In genomic region chr2:178718283-178718682, GRCh38 we compare ENCODE assay signal across 15 cellular contexts.
"Had no signal": no experiment of that assay in that cellular context is flagged by ENCODE, and none has a peak within 500 bp of the region (broad histone marks: within the 10 kb centered on the region; RNA-seq: fewer than 3 reads in every experiment).

No MANE protein-coding gene starts in this region.

- DNase-seq: activated CD4-positive, alpha-beta T cell treated with anti-CD3 and anti-CD28 coated beads, Interleukin-2, amount 50 U/mL, for 1 hour; activated naive CD4-positive, alpha-beta T cell; activated naive CD8-positive, alpha-beta T cell treated with anti-CD3 and anti-CD28 coated beads, Interleukin-2, amount 10 ng/mL, durations not matched to agents 7 days and 5 days; brain microvascular endothelial cell; erythroblast; heart right ventricle; left cardiac atrium; midbrain; pancreas; stimulated activated CD4-positive, alpha-beta T cell treated with anti-CD3 and anti-CD28 coated beads, Interleukin-2, amount 100 ng/mL, for 48 hours; T-helper 9 cell; thyroid gland had no signal

- H3K27ac ChIP-seq: brain microvascular endothelial cell, gastroesophageal sphincter, neural progenitor cell, pancreas, thyroid gland had no signal

- H3K4me3 ChIP-seq: gastroesophageal sphincter, heart right ventricle, neural progenitor cell, pancreas, thyroid gland had no signal

- FAIRE-seq: pancreas had no signal

- ATAC-seq: gastroesophageal sphincter; pancreas; stimulated activated memory B cell treated with anti-CD40 and anti-IgM and Interleukin-4, amounts not matched to agents 10 μg/mL and 1 μg/mL and 100 μg/mL, for 72 hours had no signal

- H2AFZ ChIP-seq: neural progenitor cell had no signal

- H3K9me3 ChIP-seq: heart right ventricle, pancreas, thyroid gland had no signal

- H3K4me1 ChIP-seq: gastroesophageal sphincter, neural progenitor cell, pancreas, thyroid gland had no signal

- H3K36me3 ChIP-seq: brain microvascular endothelial cell, gastroesophageal sphincter, neural progenitor cell, thyroid gland had no signal

- H3K27me3 ChIP-seq: brain microvascular endothelial cell, gastroesophageal sphincter, heart right ventricle, neural progenitor cell, pancreas, thyroid gland had no signal

- H3K4me2 ChIP-seq: neural progenitor cell had no signal

- H3K9ac ChIP-seq: neural progenitor cell had no signal
